Comparison of ENCODE assay signal across 8 cellular contexts in the genomic region with DNA sequence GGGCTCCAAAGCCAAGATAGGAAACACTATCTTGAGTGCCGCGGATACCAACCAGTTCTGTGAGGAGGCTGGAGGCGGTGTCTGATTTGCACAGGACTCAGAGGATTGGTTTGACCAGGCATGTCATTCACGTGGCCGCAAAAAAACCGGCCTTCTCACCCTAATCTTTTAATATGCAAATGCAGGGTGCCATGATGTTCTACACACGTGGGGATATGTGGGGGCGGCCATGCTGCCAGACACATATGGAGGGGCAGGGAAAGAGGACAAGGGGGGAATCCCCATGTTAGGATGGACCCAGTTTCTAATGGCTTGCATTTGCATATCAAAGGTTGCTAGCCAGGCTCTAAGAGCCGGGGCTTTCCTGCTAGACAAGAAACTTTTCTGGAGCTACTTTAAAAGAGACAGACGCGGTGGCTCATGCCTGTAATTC.
DNase-seq lines count a peak whose midpoint lies in the region; ATAC-seq and TF ChIP-seq lines count a peak whose summit lies in the region.

No MANE protein-coding gene starts in this region.

- TF ChIP-seq CTCF in activated CD8-positive, alpha-beta T cell treated with anti-CD3 and anti-CD28 coated beads for 36 hours (IDR thresholded peaks at IDR 0.05), result no peak

- H3K27me3 Mint-ChIP-seq in activated CD8-positive, alpha-beta T cell treated with anti-CD3 and anti-CD28 coated beads for 36 hours, result peaks cover 11% of the 10 kb centered on the region
- peaks cover 11% of the 10 kb centered on the region for H3K27me3 Mint-ChIP-seq in activated CD8-positive, alpha-beta T cell treated with anti-CD3 and anti-CD28 coated beads, Interleukin-2, amount 10 ng/mL, durations not matched to agents 7 days and 5 days (ENCODE audit: low read depth)
- H3K27me3 Mint-ChIP-seq in activated CD8-positive, alpha-beta memory T cell treated with anti-CD3 and anti-CD28 coated beads, Interleukin-2, amount 10 ng/mL, durations not matched to agents 7 days and 5 days, result peaks cover 42% of the 10 kb centered on the region

- DNase-seq in activated CD8-positive, alpha-beta T cell treated with anti-CD3 and anti-CD28 coated beads for 36 hours, result peak; percentile 43
- no peak for DNase-seq in activated CD8-positive, alpha-beta T cell treated with anti-CD3 and anti-CD28 coated beads, Interleukin-2, amount 10 ng/mL, durations not matched to agents 7 days and 5 days
- DNase-seq in RPMI8226 (peak; percentile 41), kidney tubule cell (ENCODE audit: low spot score) (peak; percentile 27), SW 1271 (lab: John Stamatoyannopoulos, UW) (no peak), head of caudate nucleus (no peak)
- DNase-seq in activated CD8-positive, alpha-beta memory T cell treated with anti-CD3 and anti-CD28 coated beads, Interleukin-2, amount 10 ng/mL, durations not matched to agents 7 days and 5 days, result no peak

- peaks cover under 1% of the 10 kb centered on the region for H3K4me1 Mint-ChIP-seq in activated CD8-positive, alpha-beta T cell treated with anti-CD3 and anti-CD28 coated beads for 36 hours (ENCODE audit: low read depth)
- no peaks in the 10 kb centered on the region for H3K4me1 Mint-ChIP-seq in activated CD8-positive, alpha-beta T cell treated with anti-CD3 and anti-CD28 coated beads, Interleukin-2, amount 10 ng/mL, durations not matched to agents 7 days and 5 days (ENCODE audit: low read depth)
- peaks cover 4% of the 10 kb centered on the region for H3K4me1 Mint-ChIP-seq in activated CD8-positive, alpha-beta memory T cell treated with anti-CD3 and anti-CD28 coated beads, Interleukin-2, amount 10 ng/mL, durations not matched to agents 7 days and 5 days

- H3K36me3 Mint-ChIP-seq in activated CD8-positive, alpha-beta T cell treated with anti-CD3 and anti-CD28 coated beads for 36 hours (ENCODE audit: low read depth), result no peaks in the 10 kb centered on the region
- no peaks in the 10 kb centered on the region for H3K36me3 Mint-ChIP-seq in activated CD8-positive, alpha-beta T cell treated with anti-CD3 and anti-CD28 coated beads, Interleukin-2, amount 10 ng/mL, durations not matched to agents 7 days and 5 days (ENCODE audit: low read depth)
- no peaks in the 10 kb centered on the region for H3K36me3 Mint-ChIP-seq in activated CD8-positive, alpha-beta memory T cell treated with anti-CD3 and anti-CD28 coated beads, Interleukin-2, amount 10 ng/mL, durations not matched to agents 7 days and 5 days

- POLR2A ChIA-PET in activated CD8-positive, alpha-beta T cell treated with anti-CD3 and anti-CD28 coated beads for 36 hours (lab: Charles Lee), result no interaction called here
- POLR2A ChIA-PET in activated CD8-positive, alpha-beta T cell treated with anti-CD3 and anti-CD28 coated beads, Interleukin-2, amount 10 ng/mL, durations not matched to agents 7 days and 5 days (lab: Charles Lee), result no interaction called here

- H3K9me3 Mint-ChIP-seq in activated CD8-positive, alpha-beta T cell treated with anti-CD3 and anti-CD28 coated beads for 36 hours, result no peaks in the 10 kb centered on the region
- H3K9me3 Mint-ChIP-seq in activated CD8-positive, alpha-beta T cell treated with anti-CD3 and anti-CD28 coated beads, Interleukin-2, amount 10 ng/mL, durations not matched to agents 7 days and 5 days (ENCODE audit: insufficient read depth), result no peaks in the 10 kb centered on the region
- H3K9me3 Mint-ChIP-seq in activated CD8-positive, alpha-beta memory T cell treated with anti-CD3 and anti-CD28 coated beads, Interleukin-2, amount 10 ng/mL, durations not matched to agents 7 days and 5 days (ENCODE audit: low read depth), result no peaks in the 10 kb centered on the region

- intact Hi-C loops in activated CD8-positive, alpha-beta T cell treated with anti-CD3 and anti-CD28 coated beads for 36 hours (cut with micrococcal nuclease), result no loop called here
- intact Hi-C loops in head of caudate nucleus (cut with DNase I), result loop anchor here (5.0 kb wide), 1 partner anchor 461 kb away; no protein-coding TSS in a partner anchor

- H3K4me3 Mint-ChIP-seq in activated CD8-positive, alpha-beta T cell treated with anti-CD3 and anti-CD28 coated beads for 36 hours, result no peak overlapping the region
- no peak overlapping the region for H3K4me3 Mint-ChIP-seq in activated CD8-positive, alpha-beta T cell treated with anti-CD3 and anti-CD28 coated beads, Interleukin-2, amount 10 ng/mL, durations not matched to agents 7 days and 5 days
- H3K4me3 Mint-ChIP-seq in activated CD8-positive, alpha-beta memory T cell treated with anti-CD3 and anti-CD28 coated beads, Interleukin-2, amount 10 ng/mL, durations not matched to agents 7 days and 5 days, result no peak overlapping the region

- CTCF ChIA-PET in activated CD8-positive, alpha-beta T cell treated with anti-CD3 and anti-CD28 coated beads for 36 hours (lab: Charles Lee), result interaction anchor here (2.1 to 5.4 kb wide), 3 partner anchors 26 to 462 kb away, joined by 6 to 31 read pairs (median 8); no protein-coding TSS in a partner anchor
- CTCF ChIA-PET in activated CD8-positive, alpha-beta T cell treated with anti-CD3 and anti-CD28 coated beads, Interleukin-2, amount 10 ng/mL, durations not matched to agents 7 days and 5 days (lab: Charles Lee), result interaction anchor here (1.0 to 1.9 kb wide), 3 partner anchors 25 to 237 kb away, joined by 3 to 6 read pairs (median 4); no protein-coding TSS in a partner anchor
- CTCF ChIA-PET in activated CD8-positive, alpha-beta memory T cell treated with anti-CD3 and anti-CD28 coated beads, Interleukin-2, amount 10 ng/mL, durations not matched to agents 7 days and 5 days (lab: Charles Lee), result interaction anchor here (0.9 to 3.2 kb wide), 2 partner anchors 461 to 465 kb away, joined by 3 to 15 read pairs; no protein-coding TSS in a partner anchor

- peak; percentile 47 for ATAC-seq in activated CD8-positive, alpha-beta T cell treated with anti-CD3 and anti-CD28 coated beads for 36 hours
- no peak for ATAC-seq in activated CD8-positive, alpha-beta T cell treated with anti-CD3 and anti-CD28 coated beads, Interleukin-2, amount 10 ng/mL, durations not matched to agents 7 days and 5 days
- ATAC-seq in HG02973 (IDR thresholded peaks at IDR 0.05; ENCODE audit: unreplicated experiment), result peak; percentile 85
- no peak for ATAC-seq in activated CD8-positive, alpha-beta memory T cell treated with anti-CD3 and anti-CD28 coated beads, Interleukin-2, amount 10 ng/mL, durations not matched to agents 7 days and 5 days

- no peak overlapping the region for H3K27ac Mint-ChIP-seq in activated CD8-positive, alpha-beta T cell treated with anti-CD3 and anti-CD28 coated beads for 36 hours
- no peak overlapping the region for H3K27ac Mint-ChIP-seq in activated CD8-positive, alpha-beta T cell treated with anti-CD3 and anti-CD28 coated beads, Interleukin-2, amount 10 ng/mL, durations not matched to agents 7 days and 5 days
- H3K27ac Mint-ChIP-seq in activated CD8-positive, alpha-beta memory T cell treated with anti-CD3 and anti-CD28 coated beads, Interleukin-2, amount 10 ng/mL, durations not matched to agents 7 days and 5 days, result no peak overlapping the region

Comparison
In these comparisons a context has a peak if more than half of its experiments do, and no peak if none do; other contexts are left out.
1. ATAC-seq: peak in activated CD8-positive, alpha-beta T cell treated with anti-CD3 and anti-CD28 coated beads for 36 hours (single experiment) and HG02973 (single experiment); none in activated CD8-positive, alpha-beta T cell treated with anti-CD3 and anti-CD28 coated beads, Interleukin-2, amount 10 ng/mL, durations not matched to agents 7 days and 5 days (single experiment) and activated CD8-positive, alpha-beta memory T cell treated with anti-CD3 and anti-CD28 coated beads, Interleukin-2, amount 10 ng/mL, durations not matched to agents 7 days and 5 days (single experiment).
2. DNase-seq: peak in activated CD8-positive, alpha-beta T cell treated with anti-CD3 and anti-CD28 coated beads for 36 hours (single experiment), RPMI8226 (single experiment) and kidney tubule cell (single experiment); none in activated CD8-positive, alpha-beta T cell treated with anti-CD3 and anti-CD28 coated beads, Interleukin-2, amount 10 ng/mL, durations not matched to agents 7 days and 5 days (single experiment), SW 1271 (0 of 2), head of caudate nucleus (0 of 42) and activated CD8-positive, alpha-beta memory T cell treated with anti-CD3 and anti-CD28 coated beads, Interleukin-2, amount 10 ng/mL, durations not matched to agents 7 days and 5 days (single experiment).